Comparison of ENCODE assay signal across 8 cellular contexts in the genomic region with DNA sequence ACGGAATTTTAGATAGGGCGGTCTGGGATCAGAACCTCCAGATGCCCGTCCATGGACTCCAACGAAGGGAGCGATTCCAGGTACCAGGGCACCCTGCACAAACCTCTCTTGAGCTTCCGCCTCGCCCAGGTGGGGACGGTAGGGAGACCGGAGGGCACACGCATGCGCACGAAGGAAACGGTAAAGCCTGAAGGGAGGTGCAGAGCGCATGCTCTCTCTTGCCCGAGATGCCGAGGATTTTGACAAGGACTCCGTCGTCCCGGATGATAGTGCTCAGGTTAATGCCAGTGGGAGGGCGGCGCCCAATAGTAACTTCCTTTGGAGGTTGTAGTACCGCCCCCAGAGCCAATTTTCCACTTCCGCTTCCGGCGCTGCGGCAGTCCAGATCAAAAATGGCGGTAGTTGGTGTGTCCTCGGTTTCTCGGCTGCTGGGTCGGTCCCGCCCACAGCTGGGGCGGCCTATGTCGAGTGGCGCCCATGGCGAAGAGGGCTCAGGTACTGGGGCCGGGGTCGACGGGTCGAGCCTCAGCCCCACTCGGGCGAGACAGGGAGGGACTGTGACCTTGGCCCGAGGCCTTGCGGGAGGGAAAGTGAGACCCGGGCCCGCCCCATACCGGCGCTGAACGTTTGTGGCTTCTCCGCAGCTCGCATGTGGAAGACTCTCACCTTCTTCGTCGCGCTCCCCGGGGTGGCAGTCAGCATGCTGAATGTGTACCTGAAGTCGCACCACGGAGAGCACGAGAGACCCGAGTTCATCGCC. TPM values are rescaled to one million over a fixed set of nuclear protein-coding genes. Genes with fewer than 3 reads are reported as not detected.
DNase-seq lines count a peak whose midpoint lies in the region; TF ChIP-seq lines count a peak whose summit lies in the region.

A gene (plus strand): TSS at position 379 of the 760 bp plus-strand sequence. CDS start 14 bp downstream, at position 393.

- peaks cover 3% of the 10 kb centered on the region for H3K36me3 Mint-ChIP-seq in neural crest cell (ENCODE audit: low read depth)

- H3K4me2 ChIP-seq in MM.1S (ENCODE audit: low read depth, low read length), result peak within 1 kb of the TSS; percentile 66; the same call in 1 of the 2 replicates

- in situ Hi-C loops in HAP-1 (cut with MboI; ENCODE audit: low sequenced_read_pairs), result no loop called here

- H3K27me3 Mint-ChIP-seq in neural crest cell (ENCODE audit: low read depth), result no peaks in the 10 kb centered on the region

- no peaks in the 10 kb centered on the region for H3K9me2 ChIP-seq in MM.1S (replicated peaks; ENCODE audit: insufficient read depth, low read length)

- peak within 1 kb of the TSS; percentile 92 for H3K4me3 Mint-ChIP-seq in neural crest cell

- peak within 1 kb of the TSS; percentile 66; the same call in 1 of the 2 replicates for H3K9ac ChIP-seq in MM.1S (ENCODE audit: low read length)
- H3K9ac ChIP-seq in stomach smooth muscle (ENCODE audit: low read length in 2 of 2), result peak within 1 kb of the TSS; percentile 75 to 79

- H3K27ac ChIP-seq in MM.1S (ENCODE audit: low read length) (peak within 1 kb of the TSS; percentile 38; the same call in 1 of the 2 replicates), stomach smooth muscle (ENCODE audit: low read length) (peak within 1 kb of the TSS; percentile 73)

- peaks cover 27% of the 10 kb centered on the region for H3K4me1 Mint-ChIP-seq in neural crest cell

- H3K9me3 ChIP-seq in HAP-1 (no peaks in the 10 kb centered on the region), MM.1S (replicated peaks; ENCODE audit: insufficient read depth, low read length) (no peaks in the 10 kb centered on the region), stomach smooth muscle (ENCODE audit: control insufficient read depth in 2 of 2, low read length in 2 of 2) (no peaks in the 10 kb centered on the region)

- peak; percentile 96 for DNase-seq in GDM1 (lab: John Stamatoyannopoulos, UW)
- peak; percentile 98 for DNase-seq in HAP-1 (ENCODE audit: low spot score in 2 of 2)
- DNase-seq in MM.1S, result peak; percentile 97
- DNase-seq in SIG-M5 (lab: John Stamatoyannopoulos, UW), result peak; percentile 98
- peak; percentile 64 for DNase-seq in activated gamma-delta T cell (lab: John Stamatoyannopoulos, UW)
- peak; percentile 95 for DNase-seq in fibroblast of villous mesenchyme (ENCODE audit: low read depth)
- peak; percentile 88 for DNase-seq in neural crest cell (ENCODE audit: low read depth, low spot score)

- no peaks in the 10 kb centered on the region for H4K20me1 ChIP-seq in MM.1S (ENCODE audit: insufficient read depth, low read length)

- H3K4me3 ChIP-seq in HAP-1 (peak within 1 kb of the TSS; percentile 87), MM.1S (ENCODE audit: low read length) (peak within 1 kb of the TSS; percentile 79), fibroblast of villous mesenchyme (ENCODE audit: low read depth, low read length) (peak within 1 kb of the TSS; percentile 89), stomach smooth muscle (ENCODE audit: low read length in 2 of 2) (peak within 1 kb of the TSS; percentile 82 to 86)

- no peaks in the 10 kb centered on the region for H3K9me3 Mint-ChIP-seq in neural crest cell

- peaks cover 39% of the 10 kb centered on the region for H3K79me2 ChIP-seq in MM.1S (ENCODE audit: low read length)

- H2AFZ ChIP-seq in MM.1S (ENCODE audit: low read length), result peak within 1 kb of the TSS; percentile 79

- peaks cover 25% of the 10 kb centered on the region for H3K36me3 ChIP-seq in HAP-1 (replicated peaks)
- H3K36me3 ChIP-seq in MM.1S (replicated peaks; ENCODE audit: insufficient read depth, low read length), result no peaks in the 10 kb centered on the region
- peaks cover under 1 to 11% of the 10 kb centered on the region in 2 donors for H3K36me3 ChIP-seq in stomach smooth muscle (ENCODE audit: control insufficient read depth in 2 of 2, insufficient read depth in 2 of 2, low read length in 2 of 2)

- H3F3A ChIP-seq in MM.1S (ENCODE audit: insufficient read depth, low read length), result no peaks in the 10 kb centered on the region; the same call in 1 of the 2 replicates

- H3K27me3 ChIP-seq in HAP-1 (ENCODE audit: low read depth) (no peaks in the 10 kb centered on the region), MM.1S (replicated peaks; ENCODE audit: insufficient read depth, low read length) (no peaks in the 10 kb centered on the region), stomach smooth muscle (ENCODE audit: control insufficient read depth in 1 of 2, insufficient read depth in 2 of 2, low read length in 2 of 2) (no peaks in the 10 kb centered on the region)

- peak within 1 kb of the TSS; percentile 2 for H3K27ac Mint-ChIP-seq in neural crest cell (ENCODE audit: unreplicated experiment)

- H3K4me1 ChIP-seq in HAP-1 (peaks cover 12% of the 10 kb centered on the region), MM.1S (ENCODE audit: low read length) (0 out of 2 replicates have a peak, but pooled peaks cover 3% of the 10 kb centered on the region), stomach smooth muscle (ENCODE audit: control insufficient read depth, insufficient read depth, low read length) (peaks cover 19% of the 10 kb centered on the region)

- TF ChIP-seq CTCF in MM.1S (IDR thresholded peaks at IDR 0.05; ENCODE audit: low read length) (no peak; the same call in 1 of the 2 replicates), fibroblast of villous mesenchyme (IDR thresholded peaks at IDR 0.05; ENCODE audit: insufficient read depth, low read depth, low read length) (no peak), neural crest cell (conservative IDR thresholded peaks at IDR 0.05) (no peak)

RNA-seq across cellular contexts. Expression of the gene that starts here (rescaled TPM):
- 215 and 306 TPM in 2 replicates for total RNA-seq in fibroblast of villous mesenchyme
- total RNA-seq in neural crest cell, result 315 and 320 TPM in 2 replicates

Comparison
In these comparisons a context has a peak if more than half of its experiments do, and no peak if none do; other contexts are left out.
1. Peak in every context shown above with its lines: DNase-seq, H3K4me3 ChIP-seq and H3K27ac ChIP-seq.